Comparison of ENCODE assay signal across 8 cellular contexts in genomic region chr18:54224379-54225014, GRCh38. TPM values are rescaled to one million over a fixed set of nuclear protein-coding genes. Genes with fewer than 3 reads are reported as not detected.
DNase-seq lines count a peak whose midpoint lies in the region; ATAC-seq, FAIRE-seq and TF ChIP-seq lines count a peak whose summit lies in the region.

Gene MBD2 (minus strand): TSS chr18:54224669. CDS start chr18:54224559, 110 bp downstream.

- ATAC-seq in HG02852 (IDR thresholded peaks at IDR 0.05; ENCODE audit: unreplicated experiment), result peak; percentile 90
- ATAC-seq in heart right ventricle, result peak; percentile 99 to 100 (median 100)
- ATAC-seq in upper lobe of right lung, result peak; percentile 100

- intact Hi-C loops in heart right ventricle (cut with DNase I), result loop anchor here in 8 of 10 donors (1.0 to 10.0 kb wide), 5 partner anchors 43 to 130 kb away; partner anchors contain the start of genes POLI (in 8 of the 8), C18orf54 (in 1 of the 8) and STARD6 (in 1 of the 8)
- intact Hi-C loops in posterior vena cava (cut with DNase I), result no loop called here
- intact Hi-C loops in upper lobe of right lung (cut with DNase I), result no loop called here

- TF ChIP-seq POLR2A in GM12892 (IDR thresholded peaks at IDR 0.05; ENCODE audit: low read depth, low read length), result peak; percentile 53

- H3K4me1 ChIP-seq in heart right ventricle (peaks cover 0 to 48% (median 34%) of the 10 kb centered on the region in 9 donors), upper lobe of right lung (peaks cover 27% of the 10 kb centered on the region)

- DNase-seq in GM12892 (ENCODE audit: insufficient read length) (peak; percentile 60), NCI-H146 (lab: John Stamatoyannopoulos, UW) (peak; percentile 99), T-helper 1 cell (peak; percentile 87 to 97 (median 90)), amniotic epithelial cell (ENCODE audit: low read depth) (peak; percentile 90), heart right ventricle (peak; percentile 94 to 96), posterior vena cava (ENCODE audit: low spot score) (peak; percentile 98), upper lobe of right lung (peak; percentile 98)

- TF ChIP-seq CTCF in heart right ventricle (IDR thresholded peaks at IDR 0.05) (peak in 6 of 9 donors; percentile 21 to 65 (median 54)), upper lobe of right lung (IDR thresholded peaks at IDR 0.05) (peak; percentile 34)

- H3K9me3 ChIP-seq in heart right ventricle (no peaks in the 10 kb centered on the region), upper lobe of right lung (no peaks in the 10 kb centered on the region)

- H3K27ac ChIP-seq in heart right ventricle (peak within 1 kb of the TSS; percentile 59 to 87 (median 82)), upper lobe of right lung (peak within 1 kb of the TSS; percentile 80)

- H3K36me3 ChIP-seq in heart right ventricle (no peaks in the 10 kb centered on the region), upper lobe of right lung (no peaks in the 10 kb centered on the region)

- 0% methylated on average over 43 to 66 of the region's 66 CpGs for WGBS in heart right ventricle, 2 donors

- peak within 1 kb of the TSS; percentile 44 to 82 (median 72) for H3K4me3 ChIP-seq in heart right ventricle
- peak within 1 kb of the TSS; percentile 71 for H3K4me3 ChIP-seq in upper lobe of right lung

- FAIRE-seq in GM12892 (lab: Jason Lieb, UNC), result peak; percentile 100

- H3K27me3 ChIP-seq in heart right ventricle (no peaks in the 10 kb centered on the region), upper lobe of right lung (no peaks in the 10 kb centered on the region)

RNA-seq across cellular contexts. Expression of gene MBD2, which starts in this region (rescaled TPM):
- 103 TPM for polyA plus RNA-seq in GM12892 (2012; ENCODE audit: missing spikeins)
- total RNA-seq in heart right ventricle, result 10 to 100 TPM; 37.4 to 61.3 (median 42.6) TPM
- polyA plus RNA-seq in heart right ventricle, result 10 to 100 TPM; 19.6 to 27.9 TPM
- 10 to 100 TPM; 70.8 to 84.0 TPM for total RNA-seq in posterior vena cava
- 78.4 TPM for total RNA-seq in upper lobe of right lung

Comparison
In these comparisons a context has a peak if more than half of its experiments do, and no peak if none do; other contexts are left out.
1. Peak in every context shown above with its lines: DNase-seq, ATAC-seq, H3K4me3 ChIP-seq and H3K27ac ChIP-seq.
2. intact Hi-C loops: an anchor here in heart right ventricle (1.0 to 10.0 kb wide); none called in posterior vena cava and upper lobe of right lung.